In the genomic region with DNA sequence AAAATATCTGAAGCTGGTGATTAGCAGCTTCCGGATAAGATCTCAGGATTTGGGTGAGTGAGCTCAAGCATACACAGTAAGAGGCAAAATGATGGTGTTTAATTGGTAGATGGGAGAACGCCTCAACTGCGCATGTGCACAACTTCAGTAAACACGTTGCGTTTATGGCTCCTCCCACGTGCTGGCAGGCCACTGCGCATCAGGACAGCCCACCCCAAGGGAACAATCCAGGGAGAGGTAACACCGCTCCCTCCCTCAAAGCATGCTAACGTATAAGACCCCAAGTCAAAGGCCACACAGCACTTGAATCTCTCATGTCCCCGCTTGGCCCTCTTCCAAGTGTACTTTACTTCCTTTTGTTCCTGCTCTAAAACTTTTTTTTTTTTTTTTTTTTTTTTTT, we compare ENCODE assay signal across 15 cellular contexts. TPM values are rescaled to one million over a fixed set of nuclear protein-coding genes. Genes with fewer than 3 reads are reported as not detected.
DNase-seq lines count a peak whose midpoint lies in the region; ATAC-seq lines count a peak whose summit lies in the region.
"Had no signal": no experiment of that assay in that cellular context is flagged by ENCODE, and none has a peak within 500 bp of the region (broad histone marks: within the 10 kb centered on the region; RNA-seq: fewer than 3 reads in every experiment).

No MANE protein-coding gene starts in this region.

- no peaks in the 10 kb centered on the region for H3K36me3 Mint-ChIP-seq in dendritic cell treated with granulocyte-macrophage colony-stimulating factor and Interleukin-4, amounts not matched to agents 40 ng/mL and 50 ng/mL, for 4 days (ENCODE audit: low read depth)
- H3K36me3 Mint-ChIP-seq: CD14-positive monocyte; CD8-positive, alpha-beta T cell had no signal

- intact Hi-C loops in dendritic cell treated with granulocyte-macrophage colony-stimulating factor and Interleukin-4, amounts not matched to agents 40 ng/mL and 50 ng/mL, for 4 days (cut with micrococcal nuclease), result loop anchor here (10.0 kb wide), 1 partner anchor 199 kb away; no protein-coding TSS in a partner anchor

- H3K27ac Mint-ChIP-seq in dendritic cell treated with granulocyte-macrophage colony-stimulating factor and Interleukin-4, amounts not matched to agents 40 ng/mL and 50 ng/mL, for 4 days, result peak overlapping the region; percentile 50
- H3K27ac Mint-ChIP-seq: CD8-positive, alpha-beta T cell had no signal

- no peak overlapping the region for H3K4me3 Mint-ChIP-seq in dendritic cell treated with granulocyte-macrophage colony-stimulating factor and Interleukin-4, amounts not matched to agents 40 ng/mL and 50 ng/mL, for 4 days
- H3K4me3 Mint-ChIP-seq: CD14-positive monocyte; CD8-positive, alpha-beta T cell had no signal

- no peaks in the 10 kb centered on the region for H3K27me3 Mint-ChIP-seq in dendritic cell treated with granulocyte-macrophage colony-stimulating factor and Interleukin-4, amounts not matched to agents 40 ng/mL and 50 ng/mL, for 4 days

- DNase-seq in NCI-H146 (lab: John Stamatoyannopoulos, UW) (peak; percentile 18), NCI-H146 treated with DMSO at 0.1 percent for 48 hours (lab: John Stamatoyannopoulos, UW; ENCODE audit: unreplicated experiment) (no peak), renal cortical epithelial cell (ENCODE audit: low read depth) (peak; percentile 29)
- no peak for DNase-seq in stimulated activated CD4-positive, alpha-beta T cell treated with anti-CD3 and anti-CD28 coated beads, Interleukin-4, amount 100 ng/mL, for 1 hour
- DNase-seq: CD8-positive, alpha-beta T cell; COR-L47; DND-41; GDM1; GM23248; H7; IMR-90 had no signal

- no peaks in the 10 kb centered on the region for H3K9me3 Mint-ChIP-seq in dendritic cell treated with granulocyte-macrophage colony-stimulating factor and Interleukin-4, amounts not matched to agents 40 ng/mL and 50 ng/mL, for 4 days
- H3K9me3 Mint-ChIP-seq: CD8-positive, alpha-beta T cell had no signal

- ATAC-seq in GM19351 (IDR thresholded peaks at IDR 0.05; ENCODE audit: unreplicated experiment) (no peak), GM18873 (IDR thresholded peaks at IDR 0.05; ENCODE audit: low FRiP score, unreplicated experiment) (no peak)
- ATAC-seq: CD8-positive, alpha-beta T cell had no signal

- H3K4me1 Mint-ChIP-seq in dendritic cell treated with granulocyte-macrophage colony-stimulating factor and Interleukin-4, amounts not matched to agents 40 ng/mL and 50 ng/mL, for 4 days (ENCODE audit: low read depth), result peaks cover 62% of the 10 kb centered on the region

RNA-seq across cellular contexts. Expression of gene CENPU, which starts 10.4 kb away (rescaled TPM):
- total RNA-seq in renal cortical epithelial cell, result 2.9 and 17.5 TPM in 2 replicates

Comparison
In these comparisons a context has a peak if more than half of its experiments do, and no peak if none do; other contexts are left out.
1. DNase-seq: peak in NCI-H146 (single experiment) and renal cortical epithelial cell (single experiment); none in NCI-H146 treated with DMSO at 0.1 percent for 48 hours (single experiment) and stimulated activated CD4-positive, alpha-beta T cell treated with anti-CD3 and anti-CD28 coated beads, Interleukin-4, amount 100 ng/mL, for 1 hour (single experiment).